ENCODE assay signal across 23 cellular contexts in the genomic region with DNA sequence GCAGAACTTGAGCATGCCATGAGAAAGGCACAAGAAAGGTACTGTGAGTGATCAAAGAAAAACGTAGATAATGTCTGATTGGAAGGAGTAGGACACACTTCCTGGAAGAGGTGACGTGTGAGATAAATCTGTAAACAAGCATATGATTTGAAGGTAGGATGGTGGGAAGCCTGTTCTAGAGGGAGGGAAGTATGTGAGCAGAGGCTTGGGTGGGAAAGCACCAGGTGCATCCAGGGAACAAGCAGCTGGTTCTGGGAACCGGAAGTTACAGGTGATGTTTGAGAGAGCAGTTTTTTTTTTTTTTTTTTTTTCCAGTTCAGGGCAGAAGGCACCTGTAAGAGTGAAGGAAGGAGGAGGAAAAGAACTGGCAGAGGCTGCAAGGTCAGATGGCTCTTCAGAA.
"Had no signal": no experiment of that assay in that cellular context is flagged by ENCODE, and none has a peak within 500 bp of the region (broad histone marks: within the 10 kb centered on the region; RNA-seq: fewer than 3 reads in every experiment).

No MANE protein-coding gene starts in this region.

- H3K4me3 Mint-ChIP-seq: activated CD4-positive, alpha-beta T cell treated with anti-CD3 and anti-CD28 coated beads for 36 hours; activated naive CD8-positive, alpha-beta T cell; naive thymus-derived CD8-positive, alpha-beta T cell; neural crest cell had no signal

- H3K27ac Mint-ChIP-seq: activated CD4-positive, alpha-beta T cell treated with anti-CD3 and anti-CD28 coated beads for 36 hours; activated naive CD8-positive, alpha-beta T cell; naive thymus-derived CD8-positive, alpha-beta T cell had no signal

- H3K36me3 Mint-ChIP-seq: activated naive CD8-positive, alpha-beta T cell; naive thymus-derived CD8-positive, alpha-beta T cell had no signal

- H3K27me3 Mint-ChIP-seq: activated CD4-positive, alpha-beta T cell treated with anti-CD3 and anti-CD28 coated beads for 36 hours; activated naive CD8-positive, alpha-beta T cell had no signal

- H3K4me1 Mint-ChIP-seq: activated CD4-positive, alpha-beta T cell treated with anti-CD3 and anti-CD28 coated beads for 36 hours; naive thymus-derived CD8-positive, alpha-beta T cell had no signal

- H3K9me3 Mint-ChIP-seq: neural crest cell had no signal

- DNase-seq: activated CD4-positive, alpha-beta T cell treated with anti-CD3 and anti-CD28 coated beads for 36 hours; activated CD4-positive, CD25-positive, alpha-beta regulatory T cell; activated effector memory CD4-positive, alpha-beta T cell treated with Interleukin-2 at 50 U/mL for 16 hours; activated naive CD4-positive, alpha-beta T cell treated with Interleukin-2 at 50 U/mL for 16 hours; activated T-cell treated with anti-CD3 and anti-CD28 coated beads for 4 hours; anterior cingulate cortex; dermis blood vessel endothelial cell; effector CD4-positive, alpha-beta T cell; esophagus squamous epithelium; foreskin melanocyte; left lung; lower lobe of right lung; mesenchymal stem cell; naive thymus-derived CD8-positive, alpha-beta T cell; nucleus accumbens; posterior cingulate gyrus; right lobe of liver; stimulated activated CD4-positive, alpha-beta T cell treated with anti-CD3 and anti-CD28 coated beads, Interleukin-2, amount 100 ng/mL, for 48 hours; stimulated activated naive CD4-positive, alpha-beta T cell treated with Interleukin-2 at 50 U/mL for 16 hours; testis; transverse colon had no signal
